Comparison of ENCODE assay signal across 11 cellular contexts in the genomic region with DNA sequence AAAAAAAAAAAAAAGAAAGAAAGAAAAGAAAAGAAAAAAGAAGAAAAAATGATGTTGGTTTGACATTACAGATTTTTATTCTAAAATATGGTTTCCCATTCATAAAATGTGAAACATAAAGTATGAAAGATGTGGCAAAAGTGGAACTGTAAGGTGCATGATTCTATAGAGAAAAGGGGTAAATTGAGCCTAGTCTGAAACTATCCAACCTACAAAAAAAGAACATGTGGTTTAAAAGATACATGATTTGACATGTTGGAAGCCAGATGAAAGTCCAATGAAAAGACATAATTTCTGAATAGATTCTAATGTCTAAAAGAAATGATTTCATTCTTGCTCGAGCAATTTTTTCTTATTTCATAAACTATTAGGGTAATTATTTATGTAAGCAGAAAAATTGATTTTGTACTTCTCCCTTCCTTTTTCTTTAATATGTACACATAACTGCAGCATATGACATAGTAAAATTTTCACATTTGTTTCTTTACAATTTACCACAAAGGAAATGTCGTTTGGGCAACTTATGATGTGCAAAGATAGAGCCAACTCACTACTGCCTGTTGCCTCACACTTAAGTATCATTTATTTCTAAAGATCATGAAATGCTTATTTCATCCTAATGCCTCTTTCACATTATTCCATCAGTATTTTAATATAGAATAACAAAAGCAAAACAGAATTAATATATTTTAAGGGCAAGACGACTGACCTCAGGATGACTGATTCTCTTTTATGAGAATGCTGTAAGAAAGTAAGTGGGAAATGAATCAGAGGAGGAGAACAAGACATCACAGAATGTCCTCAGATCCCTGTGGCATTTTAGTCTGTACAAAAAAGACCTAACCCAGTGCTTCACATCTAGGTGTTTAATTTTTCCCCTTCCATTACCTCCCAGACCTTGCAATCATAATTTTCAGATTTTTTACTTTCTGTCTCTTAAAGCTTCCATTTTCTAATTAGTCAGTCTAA.
A peak's percentile ranks its signal among the peaks of the same experiment; 100 is the strongest.
DNase-seq lines count a peak whose midpoint lies in the region; ATAC-seq, FAIRE-seq and TF ChIP-seq lines count a peak whose summit lies in the region.
"Had no signal": no experiment of that assay in that cellular context is flagged by ENCODE, and none has a peak within 500 bp of the region (broad histone marks: within the 10 kb centered on the region; RNA-seq: fewer than 3 reads in every experiment).

No MANE protein-coding gene starts in this region.

- peak overlapping the region; percentile 79 for H3K27ac ChIP-seq in CD8-positive, alpha-beta T cell (ENCODE audit: low read depth, low read length)
- peak overlapping the region; percentile 35 to 94 for H3K27ac ChIP-seq in kidney (ENCODE audit: low read depth in 2 of 2, low read length in 2 of 2)
- no peak overlapping the region for H3K27ac ChIP-seq in stomach
- H3K27ac ChIP-seq in OCI-LY7 (ENCODE audit: low read depth, low read length, poor library complexity, severe bottlenecking) = no peak overlapping the region

- H4K20me1 ChIP-seq in OCI-LY7 (ENCODE audit: insufficient read depth, low read length) = no peaks in the 10 kb centered on the region

- H3K27me3 Mint-ChIP-seq in CD8-positive, alpha-beta T cell (ENCODE audit: low read depth) = no peaks in the 10 kb centered on the region

- H3K27me3 ChIP-seq in CD8-positive, alpha-beta T cell (ENCODE audit: insufficient read depth, low read length) = no peaks in the 10 kb centered on the region
- no peaks in the 10 kb centered on the region for H3K27me3 ChIP-seq in stomach

- ATAC-seq in CD8-positive, alpha-beta T cell = peak; percentile 20
- ATAC-seq in HG02870 (IDR thresholded peaks at IDR 0.05; ENCODE audit: unreplicated experiment) (peak; percentile 59), HG02973 (IDR thresholded peaks at IDR 0.05; ENCODE audit: unreplicated experiment) (no peak)

- POLR2A ChIA-PET in CD8-positive, alpha-beta T cell (lab: Charles Lee) = interaction anchor here (1.0 to 1.7 kb wide), 4 partner anchors 8 to 253 kb away, joined by 3 to 8 read pairs (median 5); partner anchors contain the start of gene IVNS1ABP
- POLR2A ChIA-PET in OCI-LY7 (lab: Charles Lee) = no interaction called here

- FAIRE-seq in TTC549 (lab: Jason Lieb, UNC) = peak; percentile 26
- no peak for FAIRE-seq in kidney (lab: Jason Lieb, UNC)
- FAIRE-seq: GM12891 had no signal

- CTCF ChIA-PET in CD8-positive, alpha-beta T cell (lab: Charles Lee) = interaction anchor here (1.0 to 2.3 kb wide), 5 partner anchors 27 to 251 kb away, joined by 3 to 14 read pairs (median 4); partner anchors contain the start of gene IVNS1ABP
- CTCF ChIA-PET in OCI-LY7 (lab: Charles Lee; ENCODE audit: unreplicated experiment) = no interaction called here

- no peak for TF ChIP-seq EP300 in stomach (IDR thresholded peaks at IDR 0.05)

- TF ChIP-seq POLR2A in stomach (IDR thresholded peaks at IDR 0.05) = no peak

- no peaks in the 10 kb centered on the region for H3K36me3 ChIP-seq in CD8-positive, alpha-beta T cell (ENCODE audit: insufficient read depth, low read length)
- no peaks in the 10 kb centered on the region for H3K36me3 ChIP-seq in kidney (ENCODE audit: control insufficient read depth in 1 of 2, insufficient read depth in 2 of 2, low read length in 2 of 2)
- no peaks in the 10 kb centered on the region for H3K36me3 ChIP-seq in stomach
- H3K36me3 ChIP-seq in OCI-LY7 (ENCODE audit: insufficient read depth, low read length) = no peaks in the 10 kb centered on the region

- no peak overlapping the region for H2AFZ ChIP-seq in OCI-LY7 (ENCODE audit: low read length)

- H3K9ac ChIP-seq in kidney (ENCODE audit: low read length in 2 of 2) = no peak overlapping the region

- H3K27ac Mint-ChIP-seq in CD8-positive, alpha-beta T cell = peak overlapping the region; percentile 97

- peaks cover 45% of the 10 kb centered on the region for H3K4me1 ChIP-seq in CD8-positive, alpha-beta T cell (ENCODE audit: insufficient read depth, low read length)
- peaks cover 7 to 40% of the 10 kb centered on the region in 2 donors for H3K4me1 ChIP-seq in kidney (ENCODE audit: control insufficient read depth in 1 of 2, insufficient read depth in 1 of 2, low read depth in 1 of 2, low read length in 2 of 2)
- H3K4me1 ChIP-seq in stomach = peaks cover 7 to 27% (median 15%) of the 10 kb centered on the region in 4 donors
- no peaks in the 10 kb centered on the region for H3K4me1 ChIP-seq in OCI-LY7 (ENCODE audit: insufficient read depth, low read length, poor library complexity, severe bottlenecking)

- H3K79me2 ChIP-seq in OCI-LY7 (ENCODE audit: insufficient read depth, low read depth, low read length) = no peaks in the 10 kb centered on the region

- H3K4me2 ChIP-seq in OCI-LY7 (ENCODE audit: low read length) = no peak overlapping the region

- no peak for TF ChIP-seq CTCF in CD8-positive, alpha-beta T cell (IDR thresholded peaks at IDR 0.05)
- TF ChIP-seq CTCF in kidney (IDR thresholded peaks at IDR 0.05; ENCODE audit: borderline replicate concordance, extremely low read depth, insufficient read depth) (no peak), stomach (IDR thresholded peaks at IDR 0.05) (no peak), OCI-LY7 (conservative IDR thresholded peaks at IDR 0.05; ENCODE audit: low read length) (no peak), GM10266 (IDR thresholded peaks at IDR 0.05; ENCODE audit: control insufficient read depth, insufficient read depth, low read depth, missing control alignments) (no peak)

- no peaks in the 10 kb centered on the region for H3K36me3 Mint-ChIP-seq in CD8-positive, alpha-beta T cell

- BruUV-seq in OCI-LY7 (replicated peaks; lab: Mats Ljungman, UMichigan) = no TSS peak

- WGBS in stomach, 5 donors = 67 to 84% (median 78%) methylated on average over 3 of the region's 3 CpGs

- H3K4me1 Mint-ChIP-seq in CD8-positive, alpha-beta T cell (ENCODE audit: low read depth) = peaks cover 72% of the 10 kb centered on the region

- intact Hi-C loops in CD8-positive, alpha-beta T cell (cut with DNase I, micrococcal nuclease) = loop anchor here (5.0 to 10.0 kb wide), 4 partner anchors 104 to 814 kb away; partner anchors contain the start of gene EDEM3 (in 2 of the 2)
- intact Hi-C loops in kidney (cut with DNase I) (no loop called here), stomach (cut with DNase I; ENCODE audit: low total_unique reads) (no loop called here), OCI-LY7 (cut with micrococcal nuclease; ENCODE audit: unreplicated experiment) (no loop called here)

- H3K9me3 Mint-ChIP-seq in CD8-positive, alpha-beta T cell = peaks cover 2% of the 10 kb centered on the region

- DNase-seq in CD8-positive, alpha-beta T cell = no peak
- DNase-seq in kidney (no peak), stomach (no peak), OCI-LY7 (ENCODE audit: low spot score) (no peak), GM10266 (ENCODE audit: extremely low spot score) (no peak)
- DNase-seq: NCI-H187 treated with DMSO at 0.1 percent for 48 hours had no signal

- no peak overlapping the region for H3K4me3 ChIP-seq in CD8-positive, alpha-beta T cell (ENCODE audit: low read depth, low read length)
- H3K4me3 ChIP-seq in kidney (ENCODE audit: low read length in 2 of 2) = no peak overlapping the region
- no peak overlapping the region for H3K4me3 ChIP-seq in stomach
- H3K4me3 ChIP-seq in OCI-LY7 (ENCODE audit: low read depth, low read length, poor library complexity, severe bottlenecking) = no peak overlapping the region
- H3K4me3 ChIP-seq: skin epidermis had no signal

- H3K4me3 Mint-ChIP-seq in CD8-positive, alpha-beta T cell = peak overlapping the region; percentile 43

- H3K9me2 ChIP-seq in OCI-LY7 (ENCODE audit: insufficient read depth, low read length) = no peaks in the 10 kb centered on the region

- H3K9me3 ChIP-seq in CD8-positive, alpha-beta T cell (ENCODE audit: low read length) = no peaks in the 10 kb centered on the region
- H3K9me3 ChIP-seq in kidney (ENCODE audit: control insufficient read depth in 1 of 2, low read length in 2 of 2) = no peaks in the 10 kb centered on the region
- H3K9me3 ChIP-seq in stomach = no peaks in the 10 kb centered on the region
- no peaks in the 10 kb centered on the region for H3K9me3 ChIP-seq in OCI-LY7 (ENCODE audit: low read length)

Comparison
In these comparisons a context has a peak if more than half of its experiments do, and no peak if none do; other contexts are left out.
1. H3K27ac ChIP-seq: peak in CD8-positive, alpha-beta T cell (single experiment) and kidney (2 of 2); none in stomach (0 of 5) and OCI-LY7 (single experiment).
2. intact Hi-C loops: an anchor here in CD8-positive, alpha-beta T cell (5.0 to 10.0 kb wide); none called in kidney, stomach and OCI-LY7.